20 cellular contexts compared by ENCODE assay signal in genomic region chr14:33040548-33041140, GRCh38.
DNase-seq lines count a peak whose midpoint lies in the region; ATAC-seq, FAIRE-seq and TF ChIP-seq lines count a peak whose summit lies in the region.
"Had no signal": no experiment of that assay in that cellular context is flagged by ENCODE, and none has a peak within 500 bp of the region (broad histone marks: within the 10 kb centered on the region; RNA-seq: fewer than 3 reads in every experiment).

No MANE protein-coding gene starts in this region.

- SMC1A ChIA-PET in GM12878 (lab: Charles Lee; ENCODE audit: uncharacterized antibody, unreplicated experiment): no interaction called here

- H2AFZ ChIP-seq in GM12878 (ENCODE audit: control insufficient read depth, low read depth, low read length): no peak overlapping the region

- intact Hi-C loops in GM12878 (cut with micrococcal nuclease; ENCODE audit: unreplicated experiment): no loop called here

- in situ Hi-C loops in GM12878 (cut with MboI): no loop called here

- H3K4me3 Mint-ChIP-seq in natural killer cell treated with Interleukin-12 subunit alpha and Interleukin-12 subunit beta and Interleukin-15 and Interleukin-18, amount 100 ng/mL, for 72 hours: no peak overlapping the region
- H3K4me3 Mint-ChIP-seq in T-helper 17 cell: no peak overlapping the region
- H3K4me3 Mint-ChIP-seq: B cell; CD4-positive, CD25-positive, alpha-beta regulatory T cell; H9 had no signal

- H3K9me3 Mint-ChIP-seq in natural killer cell treated with Interleukin-12 subunit alpha and Interleukin-12 subunit beta and Interleukin-15 and Interleukin-18, amount 100 ng/mL, for 72 hours: no peaks in the 10 kb centered on the region

- 5% methylated on average over 3 of the region's 3 CpGs for WGBS in GM12878 (ENCODE audit: insufficient coverage, insufficient replicate concordance, low lambda C conversion rate, missing lambda C conversion rate)

- H3K9ac ChIP-seq in GM12878 (ENCODE audit: control insufficient read depth, insufficient read depth, low read length): no peak overlapping the region
- H3K9ac ChIP-seq: KMS-11 had no signal

- no peaks in the 10 kb centered on the region for H3K27me3 Mint-ChIP-seq in natural killer cell treated with Interleukin-12 subunit alpha and Interleukin-12 subunit beta and Interleukin-15 and Interleukin-18, amount 100 ng/mL, for 72 hours
- no peaks in the 10 kb centered on the region for H3K27me3 Mint-ChIP-seq in T-helper 17 cell
- H3K27me3 Mint-ChIP-seq: B cell; CD4-positive, CD25-positive, alpha-beta regulatory T cell had no signal

- H3K36me3 Mint-ChIP-seq in natural killer cell treated with Interleukin-12 subunit alpha and Interleukin-12 subunit beta and Interleukin-15 and Interleukin-18, amount 100 ng/mL, for 72 hours: no peaks in the 10 kb centered on the region
- H3K36me3 Mint-ChIP-seq in T-helper 17 cell (ENCODE audit: low read depth): no peaks in the 10 kb centered on the region
- H3K36me3 Mint-ChIP-seq: CD4-positive, CD25-positive, alpha-beta regulatory T cell had no signal

- H4K20me1 ChIP-seq in GM12878 (ENCODE audit: control insufficient read depth, insufficient read depth): no peaks in the 10 kb centered on the region

- no peaks in the 10 kb centered on the region for H3K27me3 ChIP-seq in GM12878 (replicated peaks in 1 of 2; ENCODE audit: control insufficient read depth in 2 of 2, insufficient read depth in 2 of 2, low read length in 1 of 2)

- H3K79me2 ChIP-seq in GM12878 (ENCODE audit: control insufficient read depth, insufficient read depth, low read length): no peaks in the 10 kb centered on the region

- no peak overlapping the region for H3K4me2 ChIP-seq in GM12878 (ENCODE audit: control insufficient read depth, insufficient read depth)
- H3K4me2 ChIP-seq: KMS-11 had no signal

- H3K4me1 Mint-ChIP-seq in natural killer cell treated with Interleukin-12 subunit alpha and Interleukin-12 subunit beta and Interleukin-15 and Interleukin-18, amount 100 ng/mL, for 72 hours (ENCODE audit: low read depth in 2 of 2): no peaks in the 10 kb centered on the region
- H3K4me1 Mint-ChIP-seq in T-helper 17 cell: no peaks in the 10 kb centered on the region
- H3K4me1 Mint-ChIP-seq: B cell, H9 had no signal

- RAD21 ChIA-PET in GM12878 (lab: Charles Lee; ENCODE audit: unreplicated experiment): no interaction called here

- TF ChIP-seq RAD21 in GM12878 (IDR thresholded peaks at IDR 0.05; ENCODE audit: insufficient read depth, low read depth, low read length): no peak

- H3K36me3 ChIP-seq in GM12878 (ENCODE audit: control insufficient read depth in 2 of 2, insufficient read depth in 2 of 2, low read length in 1 of 2): no peaks in the 10 kb centered on the region

- no peaks in the 10 kb centered on the region for H3K4me1 ChIP-seq in GM12878 (ENCODE audit: control insufficient read depth, insufficient read depth, low read length)
- H3K4me1 ChIP-seq: Caco-2 had no signal

- TF ChIP-seq CTCF in GM12878 (IDR thresholded peaks at IDR 0.05 in 2 of 3, conservative IDR thresholded peaks at IDR 0.05 in 1 of 3; ENCODE audit: control insufficient read depth in 2 of 3, extremely low read depth in 1 of 3, insufficient read depth in 1 of 3, low read depth in 3 of 3, low read length in 3 of 3): no peak

- TF ChIP-seq POLR2A in GM12878 (IDR thresholded peaks at IDR 0.05; ENCODE audit: low read depth, low read length): no peak

- CTCF ChIA-PET in GM12878 (lab: Yijun Ruan, JAX): interaction anchor here (0.8 kb wide), 1 partner anchor 17 kb away, joined by 4 read pairs; no protein-coding TSS in a partner anchor

- no peak overlapping the region for H3K4me3 ChIP-seq in GM12878

- POLR2A ChIA-PET in GM12878 (lab: Charles Lee): no interaction called here

- peak; percentile 28 for DNase-seq in GM12878 (ENCODE audit: low read depth, low spot score)
- DNase-seq in natural killer cell treated with Interleukin-12 subunit alpha and Interleukin-12 subunit beta and Interleukin-15 and Interleukin-18, amount 100 ng/mL, for 72 hours (ENCODE audit: low spot score): no peak
- DNase-seq in T-helper 17 cell: no peak
- DNase-seq: Caco-2, DMS153, H9, NCI-H1105, NCI-H1694, NCI-H2227 treated with DMSO at 0.1 percent for 48 hours, NCI-H524 treated with DMSO at 0.1 percent for 48 hours, T-helper 9 cell had no signal

- FAIRE-seq in GM12878 (lab: Jason Lieb, UNC): peak; percentile 23
- FAIRE-seq: GM18507, GM19239 had no signal

- ATAC-seq in GM18502 (IDR thresholded peaks at IDR 0.05; ENCODE audit: poor library complexity, unreplicated experiment): peak; percentile 69
- ATAC-seq in GM19395 (IDR thresholded peaks at IDR 0.05; ENCODE audit: unreplicated experiment): peak; percentile 88
- ATAC-seq in HG03442 (IDR thresholded peaks at IDR 0.05; ENCODE audit: unreplicated experiment): peak; percentile 58
- ATAC-seq in GM12878: no peak; the same call in 2 of the 3 replicates
- ATAC-seq in HG03571 (IDR thresholded peaks at IDR 0.05; ENCODE audit: unreplicated experiment): no peak
- ATAC-seq in natural killer cell treated with Interleukin-12 subunit alpha and Interleukin-12 subunit beta and Interleukin-15 and Interleukin-18, amount 100 ng/mL, for 72 hours: no peak
- ATAC-seq in T-helper 17 cell: no peak

- no TSS peak for BruUV-seq in GM12878 (replicated peaks; lab: Mats Ljungman, UMichigan)

- TF ChIP-seq EP300 in GM12878 (IDR thresholded peaks at IDR 0.05; ENCODE audit: borderline replicate concordance in 1 of 2, control insufficient read depth in 1 of 2, low read depth in 2 of 2, low read length in 2 of 2): no peak

- H3K27ac ChIP-seq in GM12878 (ENCODE audit: control insufficient read depth, insufficient read depth): no peak overlapping the region
- H3K27ac ChIP-seq: KMS-11 had no signal

- no peak overlapping the region for H3K27ac Mint-ChIP-seq in natural killer cell treated with Interleukin-12 subunit alpha and Interleukin-12 subunit beta and Interleukin-15 and Interleukin-18, amount 100 ng/mL, for 72 hours
- no peak overlapping the region for H3K27ac Mint-ChIP-seq in T-helper 17 cell
- H3K27ac Mint-ChIP-seq: B cell; CD4-positive, CD25-positive, alpha-beta regulatory T cell; H9 had no signal

- H3K9me3 ChIP-seq in GM12878 (replicated peaks; ENCODE audit: control insufficient read depth, insufficient read depth, low read length) (peaks cover 1% of the 10 kb centered on the region; the same call in 2 of the 3 replicates), T-helper 17 cell (ENCODE audit: control insufficient read depth, low read length, poor library complexity, severe bottlenecking) (no peaks in the 10 kb centered on the region)
- H3K9me3 ChIP-seq: Caco-2 had no signal

TF ChIP-seq in GM12878, 131 proteins besides CTCF, POLR2A, EP300 and RAD21:
- TF ChIP-seq GATAD2B (conservative IDR thresholded peaks at IDR 0.05; ENCODE audit: low read depth) (no peak), DPF2 (IDR thresholded peaks at IDR 0.05) (no peak), RUNX3 (IDR thresholded peaks at IDR 0.05; ENCODE audit: low read length) (peak; percentile 22; the same call in 1 of the 2 replicates)

Comparison
In these comparisons a context has a peak if more than half of its experiments do, and no peak if none do; other contexts are left out.
1. ATAC-seq: peak in GM18502 (single experiment), GM19395 (single experiment) and HG03442 (single experiment); none in GM12878 (single experiment), HG03571 (single experiment), natural killer cell treated with Interleukin-12 subunit alpha and Interleukin-12 subunit beta and Interleukin-15 and Interleukin-18, amount 100 ng/mL, for 72 hours (0 of 2) and T-helper 17 cell (single experiment).